In genomic region chr10:123306290-123306689, GRCh38 we compare ENCODE assay signal across 9 cellular contexts.
"Had no signal": no experiment of that assay in that cellular context is flagged by ENCODE, and none has a peak within 500 bp of the region (broad histone marks: within the 10 kb centered on the region; RNA-seq: fewer than 3 reads in every experiment).

No MANE protein-coding gene starts in this region.

- H3K36me3 ChIP-seq: HAP-1 had no signal

- ATAC-seq: HCT116, HepG2 had no signal

- DNase-seq: GM23248, GOT3, H7, HFFc6 had no signal

- H3K27ac Mint-ChIP-seq: HFFc6, IgD-negative memory B cell had no signal

- H3K4me1 ChIP-seq: HAP-1 had no signal

- H2AFZ ChIP-seq: GM23248 had no signal

- H3K9ac ChIP-seq: GM23248 had no signal

- H3K4me1 Mint-ChIP-seq: IgD-negative memory B cell had no signal

- H3K4me3 ChIP-seq: GM23248, HAP-1 had no signal

- H3K9me3 ChIP-seq: HAP-1 had no signal

- H3K27ac ChIP-seq: GM23248, HL-60 had no signal

- H3K36me3 Mint-ChIP-seq: IgD-negative memory B cell had no signal

- H3K4me3 Mint-ChIP-seq: HFFc6, IgD-negative memory B cell had no signal
